ENCODE assay signal across 17 cellular contexts in the genomic region with DNA sequence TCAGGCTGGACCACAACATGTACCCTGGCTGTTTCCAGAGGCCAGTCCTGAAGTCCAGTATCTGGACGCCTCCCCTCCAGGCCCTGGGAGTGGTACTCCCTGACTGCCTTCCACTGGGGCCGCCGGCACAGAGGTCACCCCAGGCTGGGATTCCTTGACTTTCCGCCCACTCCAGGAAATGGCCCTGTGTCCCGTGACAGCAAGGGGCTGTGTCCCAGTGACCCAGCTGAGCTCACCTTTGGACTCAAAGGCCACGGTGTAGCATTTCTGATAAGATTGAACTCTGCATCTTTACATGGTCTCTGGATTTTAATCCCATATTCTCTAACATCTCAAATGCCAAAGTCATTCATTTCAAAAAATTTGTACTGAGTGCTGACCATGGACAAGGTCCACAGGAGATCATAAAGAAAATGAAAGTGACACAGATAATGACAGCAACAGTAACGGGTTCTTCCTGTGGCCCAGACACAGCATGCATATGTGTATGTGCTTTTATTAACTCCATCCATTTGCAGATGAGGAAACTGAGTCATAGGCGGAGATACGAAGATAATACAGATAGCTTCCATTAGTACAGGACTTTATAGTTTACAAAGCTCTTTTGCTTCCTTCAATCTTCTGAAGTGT. TPM values are rescaled to one million over a fixed set of nuclear protein-coding genes. Genes with fewer than 3 reads are reported as not detected.
A peak's percentile ranks its signal among the peaks of the same experiment; 100 is the strongest.
DNase-seq lines count a peak whose midpoint lies in the region; ATAC-seq, FAIRE-seq and TF ChIP-seq lines count a peak whose summit lies in the region.
"Had no signal": no experiment of that assay in that cellular context is flagged by ENCODE, and none has a peak within 500 bp of the region (broad histone marks: within the 10 kb centered on the region; RNA-seq: fewer than 3 reads in every experiment).

No MANE protein-coding gene starts in this region.

- H3K27ac ChIP-seq in GM12878 (ENCODE audit: control insufficient read depth, insufficient read depth) (no peak overlapping the region), right lobe of liver (no peak overlapping the region), small intestine (ENCODE audit: low read depth in 1 of 2, low read length in 1 of 2) (peak overlapping the region in 1 of 2 donors; percentile 7), caudate nucleus (ENCODE audit: low read depth, low read length) (no peak overlapping the region)
- H3K27ac ChIP-seq: A549, C4-2B, HL-60 had no signal

- RAD21 ChIA-PET in GM12878 (lab: Charles Lee; ENCODE audit: unreplicated experiment), result no interaction called here

- H3K79me2 ChIP-seq in GM12878 (ENCODE audit: control insufficient read depth, insufficient read depth, low read length), result no peaks in the 10 kb centered on the region

- H3K36me3 ChIP-seq in GM12878 (ENCODE audit: control insufficient read depth in 2 of 2, insufficient read depth in 2 of 2, low read length in 1 of 2), result no peaks in the 10 kb centered on the region
- no peaks in the 10 kb centered on the region for H3K36me3 ChIP-seq in right lobe of liver
- no peaks in the 10 kb centered on the region for H3K36me3 ChIP-seq in small intestine (ENCODE audit: control insufficient read depth in 2 of 2, insufficient read depth in 2 of 2, low read length in 2 of 2)
- H3K36me3 ChIP-seq: BE2C had no signal

- SMC1A ChIA-PET in GM12878 (lab: Charles Lee; ENCODE audit: uncharacterized antibody, unreplicated experiment), result no interaction called here

- BruUV-seq in GM12878 (replicated peaks; lab: Mats Ljungman, UMichigan), result no TSS peak

- no peak overlapping the region for H3K4me3 Mint-ChIP-seq in glutamatergic neuron (ENCODE audit: unreplicated experiment)
- H3K4me3 Mint-ChIP-seq: CD8-positive, alpha-beta T cell; HFFc6 had no signal

- H3K4me1 ChIP-seq in GM12878 (ENCODE audit: control insufficient read depth, insufficient read depth, low read length), result peaks cover 1% of the 10 kb centered on the region
- H3K4me1 ChIP-seq in right lobe of liver, result peaks cover 0 to 9% (median 0%) of the 10 kb centered on the region in 4 donors
- H3K4me1 ChIP-seq in small intestine (ENCODE audit: control insufficient read depth in 2 of 2, insufficient read depth in 1 of 2, low read depth in 1 of 2, low read length in 1 of 2), result no peaks in the 10 kb centered on the region
- H3K4me1 ChIP-seq: BE2C had no signal

- no peak overlapping the region for H3K4me3 ChIP-seq in GM12878
- no peak overlapping the region for H3K4me3 ChIP-seq in right lobe of liver
- no peak overlapping the region for H3K4me3 ChIP-seq in small intestine (ENCODE audit: low read depth in 1 of 2, low read length in 2 of 2)
- H3K4me3 ChIP-seq: A549 had no signal

- no peak overlapping the region for H2AFZ ChIP-seq in GM12878 (ENCODE audit: control insufficient read depth, low read depth, low read length)

- no peaks in the 10 kb centered on the region for H4K20me1 ChIP-seq in GM12878 (ENCODE audit: control insufficient read depth, insufficient read depth)

- POLR2A ChIA-PET in GM12878 (lab: Charles Lee), result no interaction called here

- TF ChIP-seq RAD21 in GM12878 (IDR thresholded peaks at IDR 0.05; ENCODE audit: insufficient read depth, low read depth, low read length), result no peak

- no peak for TF ChIP-seq EP300 in GM12878 (IDR thresholded peaks at IDR 0.05; ENCODE audit: borderline replicate concordance in 1 of 2, control insufficient read depth in 1 of 2, low read depth in 2 of 2, low read length in 2 of 2)

- TF ChIP-seq CTCF in GM12878 (IDR thresholded peaks at IDR 0.05 in 2 of 3, conservative IDR thresholded peaks at IDR 0.05 in 1 of 3; ENCODE audit: control insufficient read depth in 2 of 3, extremely low read depth in 1 of 3, insufficient read depth in 1 of 3, low read depth in 3 of 3, low read length in 3 of 3), result no peak
- no peak for TF ChIP-seq CTCF in glutamatergic neuron (IDR thresholded peaks at IDR 0.05; ENCODE audit: partially characterized antibody, unreplicated experiment)
- TF ChIP-seq CTCF in right lobe of liver (IDR thresholded peaks at IDR 0.05), result no peak

- H3K27ac Mint-ChIP-seq in glutamatergic neuron (ENCODE audit: unreplicated experiment), result peak overlapping the region; percentile 95
- H3K27ac Mint-ChIP-seq: CD8-positive, alpha-beta T cell; HFFc6 had no signal

- ATAC-seq in GM12878 (peak; percentile 53; the same call in 2 of the 3 replicates), right lobe of liver (peak; percentile 31 to 78 (median 54))
- ATAC-seq: A549; CD8-positive, alpha-beta T cell had no signal

- WGBS in GM12878 (ENCODE audit: insufficient coverage, insufficient replicate concordance, low lambda C conversion rate, missing lambda C conversion rate), result 58% methylated on average over 9 of the region's 9 CpGs
- WGBS in right lobe of liver (ENCODE audit: insufficient coverage, low coverage, low lambda C conversion rate, missing lambda C conversion rate), result 45% methylated on average over 4 of the region's 9 CpGs
- 47 to 57% (median 47%) methylated on average over 9 of the region's 9 CpGs for WGBS in small intestine, 3 donors

- no peaks in the 10 kb centered on the region for H3K9me3 ChIP-seq in GM12878 (replicated peaks; ENCODE audit: control insufficient read depth, insufficient read depth, low read length)
- H3K9me3 ChIP-seq in right lobe of liver, result no peaks in the 10 kb centered on the region
- no peaks in the 10 kb centered on the region for H3K9me3 ChIP-seq in small intestine (ENCODE audit: control insufficient read depth, low read depth)
- H3K9me3 ChIP-seq: A549, BE2C, Caco-2 had no signal

- H3K4me2 ChIP-seq in GM12878 (ENCODE audit: control insufficient read depth, insufficient read depth), result no peak overlapping the region
- H3K4me2 ChIP-seq: A549 had no signal

- CTCF ChIA-PET in GM12878 (lab: Yijun Ruan, JAX), result no interaction called here

- intact Hi-C loops in GM12878 (cut with micrococcal nuclease; ENCODE audit: unreplicated experiment), result no loop called here
- intact Hi-C loops in right lobe of liver (cut with DNase I), result no loop called here

- H3K27me3 Mint-ChIP-seq in glutamatergic neuron (ENCODE audit: unreplicated experiment), result peaks cover 18% of the 10 kb centered on the region

- DNase-seq in GM12878 (ENCODE audit: low read depth, low spot score) (no peak), glutamatergic neuron (no peak), right lobe of liver (peak in 2 of 3 donors; percentile 39 to 59), small intestine (peak; percentile 64), NCI-H2227 (lab: John Stamatoyannopoulos, UW; ENCODE audit: unreplicated experiment) (no peak), caudate nucleus (lab: John Stamatoyannopoulos, UW) (no peak)
- DNase-seq in central memory CD4-positive, alpha-beta T cell, result no peak
- DNase-seq: BE2C; Caco-2; CD8-positive, alpha-beta T cell; DND-41; GDM1; HCEC 1CT; HFFc6 had no signal

- H3K27me3 ChIP-seq in GM12878 (replicated peaks in 1 of 2; ENCODE audit: control insufficient read depth in 2 of 2, insufficient read depth in 2 of 2, low read length in 1 of 2) (no peaks in the 10 kb centered on the region; a peak in 3 of 4 replicates), right lobe of liver (no peaks in the 10 kb centered on the region), small intestine (ENCODE audit: control insufficient read depth in 2 of 2, insufficient read depth in 2 of 2, low read length in 2 of 2) (no peaks in the 10 kb centered on the region)

- FAIRE-seq in GM12878 (lab: Jason Lieb, UNC) (no peak), small intestine (lab: Jason Lieb, UNC) (no peak)
- FAIRE-seq: A549 had no signal

- peaks cover 6% of the 10 kb centered on the region for H3K9me3 Mint-ChIP-seq in glutamatergic neuron (ENCODE audit: unreplicated experiment)
- H3K9me3 Mint-ChIP-seq: CD8-positive, alpha-beta T cell; HFFc6 had no signal

- H3K36me3 Mint-ChIP-seq in glutamatergic neuron (ENCODE audit: unreplicated experiment), result no peaks in the 10 kb centered on the region
- H3K36me3 Mint-ChIP-seq: CD8-positive, alpha-beta T cell had no signal

- in situ Hi-C loops in GM12878 (cut with MboI), result no loop called here

- peaks cover 49% of the 10 kb centered on the region for H3K4me1 Mint-ChIP-seq in glutamatergic neuron (ENCODE audit: low read depth, unreplicated experiment)

- TF ChIP-seq POLR2A in GM12878 (IDR thresholded peaks at IDR 0.05; ENCODE audit: low read depth, low read length) (no peak), right lobe of liver (IDR thresholded peaks at IDR 0.05) (no peak)

- no peak overlapping the region for H3K9ac ChIP-seq in GM12878 (ENCODE audit: control insufficient read depth, insufficient read depth, low read length)

TF ChIP-seq in GM12878, 131 proteins besides CTCF, POLR2A, EP300 and RAD21 (continues in another document):
- TF ChIP-seq RCOR1 (conservative IDR thresholded peaks at IDR 0.05; ENCODE audit: low read depth, low read length), result no peak

RNA-seq across cellular contexts. Expression of a gene that starts 5.4 kb away (rescaled TPM):
- 0.24 and 0.29 TPM in 2 replicates for total RNA-seq in GM12878 (2013; cell fraction: nucleolus; rRNA removed)
- total RNA-seq in GM12878 (2014; rRNA removed) (not detected in 2 replicates), GM12878 (2014; rRNA removed; fragmentation: Illumina TruSeq; extraction: Trizol) (not detected in 2 replicates), GM12878 (2021) (not detected in 2 replicates), glutamatergic neuron (ENCODE audit: unreplicated experiment) (29.8 TPM), right lobe of liver (under 1 TPM; 0.06 to 0.18 (median 0.11) TPM)
- polyA plus RNA-seq in GM12878 (2011; ENCODE audit: low read depth), result not detected
- polyA plus RNA-seq in GM12878 (2011; rRNA removed) (0.01 and 0.03 TPM in 2 replicates), GM12878 (2014; fragmentation: Illumina TruSeq; extraction: Trizol) (not detected in 2 replicates), GM12878 (2014; fragmentation: Nextera tagmentation; extraction: Ambion mirVana) (not detected), GM12878 (2014; rRNA removed) (0.03 and 0.05 TPM in 2 replicates), GM12878 (2016; fragmentation: Nextera tagmentation; extraction: Ambion mirVana) (not detected), small intestine (under 1 TPM; 0.45 to 0.81 (median 0.76) TPM)
- polyA plus RNA-seq in GM12878 (2011; cell fraction: cytosol; rRNA removed), result 0.03 and 0.04 TPM in 2 replicates
- polyA plus RNA-seq in GM12878 (2011; cell fraction: nucleus; rRNA removed), result 0.41 and 0.52 TPM in 2 replicates
- 0.04 TPM in 1 of 2 replicates, not detected in the other for polyA plus RNA-seq in GM12878 (2012)
- 0.07 TPM in 1 of 2 replicates, not detected in the other for polyA minus RNA-seq in GM12878 (2011; rRNA and poly(A)+ RNA removed)
- polyA minus RNA-seq in GM12878 (2011; cell fraction: cytosol; rRNA and poly(A)+ RNA removed), result not detected in 2 replicates
- 0.10 and 0.12 TPM in 2 replicates for polyA minus RNA-seq in GM12878 (2011; cell fraction: nucleus; rRNA and poly(A)+ RNA removed)
- total RNA-seq: Caco-2; CD8-positive, alpha-beta T cell had no signal

Comparison
In these comparisons a context has a peak if more than half of its experiments do, and no peak if none do; other contexts are left out.
1. DNase-seq: peak in right lobe of liver (2 of 3) and small intestine (single experiment); none in GM12878 (single experiment), glutamatergic neuron (single experiment), NCI-H2227 (single experiment), central memory CD4-positive, alpha-beta T cell (single experiment) and caudate nucleus (0 of 61).
2. RNA of a gene that starts 5.4 kb away (total RNA-seq): 29.8 TPM in glutamatergic neuron (single experiment); 0.06 to 0.18 TPM in right lobe of liver and 0.24 to 0.29 TPM in GM12878; every median in the first group is over 10 times any median in the second.